In the genomic region with DNA sequence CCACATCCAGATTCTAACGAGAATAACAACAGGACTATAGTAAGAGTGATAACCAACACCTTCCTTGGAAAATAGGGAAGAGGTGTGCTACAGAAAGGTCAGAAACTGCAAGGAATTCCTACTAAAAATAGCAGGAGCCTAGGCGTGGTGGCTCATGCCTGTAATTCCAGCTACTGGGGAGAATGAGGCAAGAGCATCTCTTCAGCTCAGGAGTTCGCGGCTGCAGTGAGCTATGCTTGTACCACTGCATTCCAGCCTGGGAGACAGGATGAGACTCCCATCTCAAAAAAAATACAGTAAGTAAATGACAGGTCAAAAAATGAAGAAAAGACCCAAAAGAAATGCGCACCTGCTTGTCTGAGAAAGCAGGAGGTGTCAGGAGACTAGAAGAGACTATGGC, we compare ENCODE assay signal across 21 cellular contexts.
A peak's percentile ranks its signal among the peaks of the same experiment; 100 is the strongest.
DNase-seq lines count a peak whose midpoint lies in the region; ATAC-seq and TF ChIP-seq lines count a peak whose summit lies in the region.
"Had no signal": no experiment of that assay in that cellular context is flagged by ENCODE, and none has a peak within 500 bp of the region (broad histone marks: within the 10 kb centered on the region; RNA-seq: fewer than 3 reads in every experiment).

No MANE protein-coding gene starts in this region.

- H3K36me3 ChIP-seq in trophoblast cell (ENCODE audit: control insufficient read depth in 1 of 2, insufficient read depth in 2 of 2, low read length in 2 of 2): no peaks in the 10 kb centered on the region
- H3K36me3 ChIP-seq: BE2C; BLaER1 treated with 17β-estradiol and CSF1 and Interleukin-3, amounts not matched to agents 10 nM and 100 nM had no signal

- H2BK12ac ChIP-seq in trophoblast cell (ENCODE audit: low read length): no peak overlapping the region

- no peak for DNase-seq in activated naive CD4-positive, alpha-beta T cell treated with anti-CD3 and anti-CD28 coated beads, Interleukin-2, amount 50 U/mL, for 16 hours
- DNase-seq in choroid plexus epithelial cell (ENCODE audit: low read depth) (peak; percentile 15), trophoblast cell (peak; percentile 43 to 61), NCI-H1105 treated with DMSO at 0.1 percent for 48 hours (lab: John Stamatoyannopoulos, UW) (no peak), NCI-H1694 treated with DMSO at 0.1 percent for 48 hours (lab: John Stamatoyannopoulos, UW) (no peak)
- DNase-seq: 8988T; ACHN; AML-193; BE2C; CD4-positive, alpha-beta T cell; CD8-positive, alpha-beta memory T cell; DMS 273 treated with DMSO at 0.1 percent for 48 hours; DMS79; GF-D8; H7; HCEC 1CT had no signal

- H3K4me1 ChIP-seq in trophoblast cell (ENCODE audit: control insufficient read depth in 1 of 2, insufficient read depth in 2 of 2, low read length in 2 of 2): no peaks in the 10 kb centered on the region
- H3K4me1 ChIP-seq: A549; BLaER1 treated with 17β-estradiol and CSF1 and Interleukin-3, amounts not matched to agents 10 nM and 100 nM had no signal

- no peak for TF ChIP-seq CTCF in choroid plexus epithelial cell (conservative IDR thresholded peaks at IDR 0.05; ENCODE audit: low read depth, low read length)

- H3K4me3 ChIP-seq in choroid plexus epithelial cell (ENCODE audit: low read depth, low read length) (no peak overlapping the region), trophoblast cell (ENCODE audit: low read depth, low read length) (no peak overlapping the region)
- H3K4me3 ChIP-seq: A549; BLaER1 treated with 17β-estradiol and CSF1 and Interleukin-3, amounts not matched to agents 10 nM and 100 nM had no signal

- no peaks in the 10 kb centered on the region for H3K36me3 Mint-ChIP-seq in activated naive CD4-positive, alpha-beta T cell treated with anti-CD3 and anti-CD28 coated beads, Interleukin-2, amount 50 U/mL, for 24 hours
- H3K36me3 Mint-ChIP-seq: CD14-positive monocyte; CD8-positive, alpha-beta memory T cell had no signal

- H3K27me3 ChIP-seq in trophoblast cell (ENCODE audit: insufficient read depth, low read length): no peaks in the 10 kb centered on the region
- H3K27me3 ChIP-seq: BE2C; BLaER1 treated with 17β-estradiol and CSF1 and Interleukin-3, amounts not matched to agents 10 nM and 100 nM had no signal

- peaks cover 15% of the 10 kb centered on the region for H3K27me3 Mint-ChIP-seq in activated naive CD4-positive, alpha-beta T cell treated with anti-CD3 and anti-CD28 coated beads, Interleukin-2, amount 50 U/mL, for 24 hours

- H2BK5ac ChIP-seq in trophoblast cell (ENCODE audit: low read depth, low read length, poor library complexity): no peak overlapping the region

- no peak overlapping the region for H3K18ac ChIP-seq in trophoblast cell (ENCODE audit: low read length)

- H3K14ac ChIP-seq in trophoblast cell (ENCODE audit: low read length): no peak overlapping the region

- WGBS in trophoblast cell (ENCODE audit: extremely low coverage, insufficient coverage, insufficient read length): no CpG with 5 or more reads among the region's 5 CpGs

- H3K23ac ChIP-seq in trophoblast cell (ENCODE audit: low read length): no peak overlapping the region

- no peaks in the 10 kb centered on the region for H3K9me3 ChIP-seq in trophoblast cell (ENCODE audit: insufficient read depth, low read depth, low read length)
- H3K9me3 ChIP-seq: BE2C had no signal

- H3K79me1 ChIP-seq in trophoblast cell (ENCODE audit: low read length): no peaks in the 10 kb centered on the region

- H2AK5ac ChIP-seq in trophoblast cell (ENCODE audit: low read length): no peak overlapping the region

- H3K9me3 Mint-ChIP-seq in activated naive CD4-positive, alpha-beta T cell treated with anti-CD3 and anti-CD28 coated beads, Interleukin-2, amount 50 U/mL, for 24 hours: no peaks in the 10 kb centered on the region
- H3K9me3 Mint-ChIP-seq: CD4-positive, alpha-beta T cell had no signal

- no peak overlapping the region for H3K4me3 Mint-ChIP-seq in activated naive CD4-positive, alpha-beta T cell treated with anti-CD3 and anti-CD28 coated beads, Interleukin-2, amount 50 U/mL, for 24 hours
- H3K4me3 Mint-ChIP-seq: CD14-positive monocyte; CD4-positive, alpha-beta T cell; CD8-positive, alpha-beta memory T cell had no signal

- H4K12ac ChIP-seq in trophoblast cell (ENCODE audit: low read depth, low read length): no peak overlapping the region

- no peak overlapping the region for H4K8ac ChIP-seq in trophoblast cell (ENCODE audit: low read depth, low read length)

- H3K27ac Mint-ChIP-seq in activated naive CD4-positive, alpha-beta T cell treated with anti-CD3 and anti-CD28 coated beads, Interleukin-2, amount 50 U/mL, for 24 hours: peak overlapping the region; percentile 26
- H3K27ac Mint-ChIP-seq: CD14-positive monocyte; CD4-positive, alpha-beta T cell; CD8-positive, alpha-beta memory T cell had no signal

- ATAC-seq in GM18861 (IDR thresholded peaks at IDR 0.05; ENCODE audit: unreplicated experiment): no peak
- ATAC-seq: A549 had no signal

- H2AFZ ChIP-seq in trophoblast cell (ENCODE audit: insufficient read depth, low read length, poor library complexity): no peak overlapping the region

- H4K91ac ChIP-seq in trophoblast cell (ENCODE audit: low read depth, low read length): no peak overlapping the region

- H3K79me2 ChIP-seq in trophoblast cell (ENCODE audit: control insufficient read depth, insufficient read depth, low read length, poor library complexity): no peaks in the 10 kb centered on the region

- peak overlapping the region; percentile 1 for H3K9ac ChIP-seq in trophoblast cell (ENCODE audit: low read length)
- H3K9ac ChIP-seq: BLaER1 treated with 17β-estradiol and CSF1 and Interleukin-3, amounts not matched to agents 10 nM and 100 nM had no signal

- no peak overlapping the region for H2BK120ac ChIP-seq in trophoblast cell (ENCODE audit: insufficient read depth, low read length, poor library complexity)

- H3K4me1 Mint-ChIP-seq in activated naive CD4-positive, alpha-beta T cell treated with anti-CD3 and anti-CD28 coated beads, Interleukin-2, amount 50 U/mL, for 24 hours: no peaks in the 10 kb centered on the region
- H3K4me1 Mint-ChIP-seq: CD14-positive monocyte; CD8-positive, alpha-beta memory T cell had no signal

- H3K4ac ChIP-seq in trophoblast cell (ENCODE audit: low read depth, low read length): no peak overlapping the region

- no peak overlapping the region for H3K27ac ChIP-seq in trophoblast cell (ENCODE audit: low read depth, low read length)
- H3K27ac ChIP-seq: A549; BLaER1 treated with 17β-estradiol and CSF1 and Interleukin-3, amounts not matched to agents 10 nM and 100 nM had no signal

- no peak overlapping the region for H3K4me2 ChIP-seq in trophoblast cell (ENCODE audit: low read length)
- H3K4me2 ChIP-seq: A549; BLaER1 treated with 17β-estradiol and CSF1 and Interleukin-3, amounts not matched to agents 10 nM and 100 nM had no signal

Comparison
In these comparisons a context has a peak if more than half of its experiments do, and no peak if none do; other contexts are left out.
1. DNase-seq: peak in choroid plexus epithelial cell (single experiment) and trophoblast cell (2 of 2); none in activated naive CD4-positive, alpha-beta T cell treated with anti-CD3 and anti-CD28 coated beads, Interleukin-2, amount 50 U/mL, for 16 hours (single experiment), NCI-H1105 treated with DMSO at 0.1 percent for 48 hours (single experiment) and NCI-H1694 treated with DMSO at 0.1 percent for 48 hours (single experiment).